Comparison of ENCODE assay signal across 8 cellular contexts in the genomic region with DNA sequence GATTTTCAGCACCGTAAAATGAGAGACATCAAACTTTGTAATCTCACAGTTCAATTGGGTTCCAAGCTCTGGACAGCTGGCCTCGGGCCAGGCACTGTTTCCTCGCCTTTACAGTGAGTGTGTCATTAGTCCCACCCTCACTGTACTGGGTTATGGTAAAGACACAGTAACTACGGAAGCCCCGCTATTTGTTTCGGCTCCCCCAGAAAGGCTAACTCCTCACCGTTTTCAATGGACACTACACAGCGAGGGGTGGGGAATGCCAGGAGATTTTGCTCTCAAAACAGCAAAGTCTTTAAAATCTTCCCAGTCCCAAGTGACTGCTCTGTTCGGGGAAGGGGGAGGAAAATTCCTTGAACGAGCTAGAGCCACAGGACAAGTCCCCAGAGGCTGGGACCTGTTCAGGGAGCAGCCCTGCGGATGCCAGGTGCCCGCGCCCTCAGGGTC. TPM values are rescaled to one million over a fixed set of nuclear protein-coding genes. Genes with fewer than 3 reads are reported as not detected.
A peak's percentile ranks its signal among the peaks of the same experiment; 100 is the strongest.
DNase-seq lines count a peak whose midpoint lies in the region; ATAC-seq and TF ChIP-seq lines count a peak whose summit lies in the region.

No MANE protein-coding gene starts in this region.

- no peak overlapping the region; the same call in 1 of the 2 replicates for H3K27ac ChIP-seq in HEK293 (ENCODE audit: extremely low read depth, low read depth, low read length)
- peak overlapping the region; percentile 73 to 95 (median 86) for H3K27ac ChIP-seq in heart right ventricle

- H3K4me1 ChIP-seq in HEK293 (ENCODE audit: control insufficient read depth, insufficient read depth, low read length): no peaks in the 10 kb centered on the region
- peaks cover 6 to 52% (median 30%) of the 10 kb centered on the region in 9 donors for H3K4me1 ChIP-seq in heart right ventricle

- peaks cover 0 to 8% (median 0%) of the 10 kb centered on the region in 7 donors for H3K27me3 ChIP-seq in heart right ventricle

- H3K4me3 ChIP-seq in HEK293 (ENCODE audit: low read depth, low read length): no peak overlapping the region
- H3K4me3 ChIP-seq in heart right ventricle: peak overlapping the region; percentile 31 to 98 (median 75)
- peak overlapping the region; percentile 62 for H3K4me3 ChIP-seq in retinal pigment epithelial cell (ENCODE audit: low read length)

- CTCF ChIA-PET in HEK293 (lab: Yijun Ruan, JAX): interaction anchor here (0.8 to 5.8 kb wide), 5 partner anchors 10 to 204 kb away, joined by 3 to 91 read pairs (median 44); no protein-coding TSS in a partner anchor
- CTCF ChIA-PET in activated CD4-positive, alpha-beta memory T cell treated with anti-CD3 and anti-CD28 coated beads for 36 hours (lab: Charles Lee): interaction anchor here (1.4 to 6.0 kb wide), 5 partner anchors 9 to 200 kb away, joined by 4 to 191 read pairs (median 7); no protein-coding TSS in a partner anchor

- intact Hi-C loops in activated CD4-positive, alpha-beta memory T cell treated with anti-CD3 and anti-CD28 coated beads for 36 hours (cut with micrococcal nuclease): loop anchor here (5.0 kb wide), 1 partner anchor 295 kb away; a partner anchor contains a TSS
- intact Hi-C loops in heart right ventricle (cut with DNase I): loop anchor here in 3 of 10 donors (5.0 to 10.0 kb wide), 3 partner anchors 85 to 283 kb away; no protein-coding TSS in a partner anchor

- H3K36me3 ChIP-seq in HEK293 (ENCODE audit: control insufficient read depth in 2 of 2, insufficient read depth in 1 of 2, low read length in 2 of 2): peaks cover 0 to 3% of the 10 kb centered on the region in 2 experiments; a peak in 1 of 3 replicates
- no peaks in the 10 kb centered on the region for H3K36me3 ChIP-seq in heart right ventricle

- H3K27ac Mint-ChIP-seq in activated CD4-positive, alpha-beta memory T cell treated with anti-CD3 and anti-CD28 coated beads for 36 hours: no peak overlapping the region

- peaks cover 4% of the 10 kb centered on the region for H3K36me3 Mint-ChIP-seq in activated CD4-positive, alpha-beta memory T cell treated with anti-CD3 and anti-CD28 coated beads for 36 hours

- in situ Hi-C loops in KBM-7 (cut with MboI; ENCODE audit: low pct_unique_long_range_greater_than_20kb, low sequenced_read_pairs): no loop called here

- H3K27me3 Mint-ChIP-seq in activated CD4-positive, alpha-beta memory T cell treated with anti-CD3 and anti-CD28 coated beads for 36 hours: peaks cover 3% of the 10 kb centered on the region

- 16 to 17% methylated on average over 13 of the region's 13 CpGs for WGBS in heart right ventricle, 2 donors

- no peak for DNase-seq in activated CD4-positive, alpha-beta memory T cell treated with anti-CD3 and anti-CD28 coated beads for 36 hours
- DNase-seq in heart right ventricle (peak; percentile 54 to 62), retinal pigment epithelial cell (ENCODE audit: low read depth) (peak; percentile 67), KBM-7 (no peak), iPS-NIHi7 (ENCODE audit: extremely low spot score) (no peak)

- no peak for TF ChIP-seq CTCF in HEK293 (tag by site-specific recombination; IDR thresholded peaks at IDR 0.05)
- TF ChIP-seq CTCF in heart right ventricle (IDR thresholded peaks at IDR 0.05): no peak
- TF ChIP-seq CTCF in retinal pigment epithelial cell (conservative IDR thresholded peaks at IDR 0.05; ENCODE audit: low read depth, low read length): no peak

- POLR2A ChIA-PET in HEK293 (lab: Yijun Ruan, JAX): interaction anchor here (0.5 kb wide), 1 partner anchor 157 kb away, joined by 4 read pairs; no protein-coding TSS in a partner anchor
- POLR2A ChIA-PET in activated CD4-positive, alpha-beta memory T cell treated with anti-CD3 and anti-CD28 coated beads for 36 hours (lab: Charles Lee): interaction anchor here (1.4 kb wide), 1 partner anchor 199 kb away, joined by 3 read pairs; no protein-coding TSS in a partner anchor

- peaks cover 34% of the 10 kb centered on the region for H3K4me1 Mint-ChIP-seq in activated CD4-positive, alpha-beta memory T cell treated with anti-CD3 and anti-CD28 coated beads for 36 hours (ENCODE audit: low read depth)

- H3K9me3 ChIP-seq in HEK293 (ENCODE audit: control insufficient read depth, insufficient read depth, low read depth, low read length): no peaks in the 10 kb centered on the region
- H3K9me3 ChIP-seq in heart right ventricle: peaks cover 0 to 27% (median 18%) of the 10 kb centered on the region in 11 donors

- ATAC-seq in heart right ventricle: peak in 7 of 8 donors; percentile 1 to 48 (median 9)
- no peak for ATAC-seq in GM19035 (IDR thresholded peaks at IDR 0.05; ENCODE audit: unreplicated experiment)
- ATAC-seq in HG02938 (IDR thresholded peaks at IDR 0.05; ENCODE audit: unreplicated experiment): no peak

- H3K9me3 Mint-ChIP-seq in activated CD4-positive, alpha-beta memory T cell treated with anti-CD3 and anti-CD28 coated beads for 36 hours: peaks cover 17% of the 10 kb centered on the region

- H3K4me3 Mint-ChIP-seq in activated CD4-positive, alpha-beta memory T cell treated with anti-CD3 and anti-CD28 coated beads for 36 hours: peak overlapping the region; percentile 37

TF ChIP-seq in HEK293, 187 proteins besides CTCF, POLR2A, EP300 and RAD21:
- TF ChIP-seq ZNF600 (tag by site-specific recombination; IDR thresholded peaks at IDR 0.05): peak; percentile 57
- TF ChIP-seq, protein P1, sequence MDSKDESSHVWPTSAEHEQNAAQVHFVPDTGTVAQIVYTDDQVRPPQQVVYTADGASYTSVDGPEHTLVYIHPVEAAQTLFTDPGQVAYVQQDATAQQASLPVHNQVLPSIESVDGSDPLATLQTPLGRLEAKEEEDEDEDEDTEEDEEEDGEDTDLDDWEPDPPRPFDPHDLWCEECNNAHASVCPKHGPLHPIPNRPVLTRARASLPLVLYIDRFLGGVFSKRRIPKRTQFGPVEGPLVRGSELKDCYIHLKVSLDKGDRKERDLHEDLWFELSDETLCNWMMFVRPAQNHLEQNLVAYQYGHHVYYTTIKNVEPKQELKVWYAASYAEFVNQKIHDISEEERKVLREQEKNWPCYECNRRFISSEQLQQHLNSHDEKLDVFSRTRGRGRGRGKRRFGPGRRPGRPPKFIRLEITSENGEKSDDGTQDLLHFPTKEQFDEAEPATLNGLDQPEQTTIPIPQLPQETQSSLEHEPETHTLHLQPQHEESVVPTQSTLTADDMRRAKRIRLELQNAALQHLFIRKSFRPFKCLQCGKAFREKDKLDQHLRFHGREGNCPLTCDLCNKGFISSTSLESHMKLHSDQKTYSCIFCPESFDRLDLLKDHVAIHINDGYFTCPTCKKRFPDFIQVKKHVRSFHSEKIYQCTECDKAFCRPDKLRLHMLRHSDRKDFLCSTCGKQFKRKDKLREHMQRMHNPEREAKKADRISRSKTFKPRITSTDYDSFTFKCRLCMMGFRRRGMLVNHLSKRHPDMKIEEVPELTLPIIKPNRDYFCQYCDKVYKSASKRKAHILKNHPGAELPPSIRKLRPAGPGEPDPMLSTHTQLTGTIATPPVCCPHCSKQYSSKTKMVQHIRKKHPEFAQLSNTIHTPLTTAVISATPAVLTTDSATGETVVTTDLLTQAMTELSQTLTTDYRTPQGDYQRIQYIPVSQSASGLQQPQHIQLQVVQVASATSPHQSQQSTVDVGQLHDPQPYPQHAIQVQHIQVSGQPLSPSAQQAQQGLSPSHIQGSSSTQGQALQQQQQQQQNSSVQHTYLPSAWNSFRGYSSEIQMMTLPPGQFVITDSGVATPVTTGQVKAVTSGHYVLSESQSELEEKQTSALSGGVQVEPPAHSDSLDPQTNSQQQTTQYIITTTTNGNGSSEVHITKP (tag by site-specific recombination; IDR thresholded peaks at IDR 0.05): no peak
- 0 out of 2 replicates have a peak, but pooled peaks have one; percentile 7 for TF ChIP-seq ZBTB20 (tag by site-specific recombination; IDR thresholded peaks at IDR 0.05)

RNA-seq across cellular contexts. Expression of a gene that starts 0.8 kb away (rescaled TPM):
- total RNA-seq in activated CD4-positive, alpha-beta memory T cell treated with anti-CD3 and anti-CD28 coated beads for 36 hours: 10 to 100 TPM; 11.0 to 12.5 TPM
- 10 to 100 TPM in 3 of 10 donors, 1 to 10 TPM in 7; 5.5 to 16.5 (median 9.4) TPM for total RNA-seq in heart right ventricle
- polyA plus RNA-seq in heart right ventricle: 1 to 10 TPM; 6.7 to 7.5 TPM

RNA-seq across cellular contexts. Expression of a gene that starts 57.4 kb away (rescaled TPM):
- 10 to 100 TPM in 1 of 2 experiments, 1 to 10 TPM in 1; 9.3 to 10.4 TPM for total RNA-seq in activated CD4-positive, alpha-beta memory T cell treated with anti-CD3 and anti-CD28 coated beads for 36 hours
- 10 to 100 TPM; 22.3 to 45.0 (median 29.3) TPM for total RNA-seq in heart right ventricle
- 10 to 100 TPM in 1 of 2 donors, 1 to 10 TPM in 1; 5.7 to 17.1 TPM for polyA plus RNA-seq in heart right ventricle

Comparison
In these comparisons a context has a peak if more than half of its experiments do, and no peak if none do; other contexts are left out.
1. DNase-seq: peak in heart right ventricle (2 of 2) and retinal pigment epithelial cell (single experiment); none in activated CD4-positive, alpha-beta memory T cell treated with anti-CD3 and anti-CD28 coated beads for 36 hours (single experiment), KBM-7 (single experiment) and iPS-NIHi7 (single experiment).
2. ATAC-seq: peak in heart right ventricle (7 of 8); none in GM19035 (single experiment) and HG02938 (single experiment).